In genomic region chr1:218079379-218079778, GRCh38 we compare ENCODE assay signal across 12 cellular contexts.
"Had no signal": no experiment of that assay in that cellular context is flagged by ENCODE, and none has a peak within 500 bp of the region (broad histone marks: within the 10 kb centered on the region; RNA-seq: fewer than 3 reads in every experiment).

No MANE protein-coding gene starts in this region.

- H3K36me3 ChIP-seq: esophagus squamous epithelium had no signal

- H3K27me3 ChIP-seq: body of pancreas, esophagus squamous epithelium had no signal

- DNase-seq: activated CD4-positive, alpha-beta T cell treated with anti-CD3 and anti-CD28 coated beads, Interleukin-2, amount 10 ng/mL, durations not matched to agents 24 days and 14 days; activated CD4-positive, CD25-positive, alpha-beta regulatory T cell; activated CD8-positive, alpha-beta memory T cell treated with anti-CD3 and anti-CD28 coated beads for 24 hours; activated gamma-delta T cell treated with Interleukin-2 at 50 U/mL for 16 hours; amniotic stem cell; body of pancreas; caudate nucleus; esophagus squamous epithelium; hypothalamus; nephron progenitor cell had no signal

- H3K9me3 ChIP-seq: body of pancreas, esophagus squamous epithelium had no signal

- ATAC-seq: body of pancreas; stimulated activated effector memory CD8-positive, alpha-beta T cell treated with anti-CD3 and anti-CD28 coated beads, Interleukin-12 subunit alpha, Interleukin-12 subunit beta, amount 100 ng/mL, for 72 hours had no signal

- H3K27ac ChIP-seq: body of pancreas, esophagus squamous epithelium had no signal

- H3K4me3 ChIP-seq: body of pancreas, esophagus squamous epithelium, lung had no signal

- H3K4me1 ChIP-seq: body of pancreas, esophagus squamous epithelium had no signal
